In the genomic region with DNA sequence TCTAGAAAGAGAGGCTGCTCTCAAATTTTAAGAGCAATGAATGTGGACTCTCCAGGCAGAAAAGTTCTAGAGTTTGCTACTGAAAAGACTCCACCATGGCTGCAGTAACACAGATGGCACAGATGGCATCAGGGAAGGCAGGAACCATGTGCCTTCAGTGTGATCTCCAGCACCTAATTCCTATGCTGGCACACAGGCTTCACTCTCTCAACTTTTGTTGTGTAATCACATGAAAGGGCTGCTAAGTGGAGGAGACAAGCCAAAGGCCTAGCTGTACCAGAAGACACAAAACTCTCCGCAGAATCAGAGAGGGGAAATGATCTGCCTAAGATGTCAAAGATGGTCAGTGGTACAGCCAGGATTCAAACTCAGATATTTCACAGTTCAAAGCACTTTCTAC, we compare ENCODE assay signal across 27 cellular contexts.
"Had no signal": no experiment of that assay in that cellular context is flagged by ENCODE, and none has a peak within 500 bp of the region (broad histone marks: within the 10 kb centered on the region; RNA-seq: fewer than 3 reads in every experiment).

No MANE protein-coding gene starts in this region.

- H3K27ac Mint-ChIP-seq: activated naive CD4-positive, alpha-beta T cell treated with anti-CD3 and anti-CD28 coated beads for 36 hours; activated naive CD8-positive, alpha-beta T cell treated with anti-CD3 and anti-CD28 coated beads for 36 hours; activated T-helper 1 cell treated with anti-CD3 and anti-CD28 coated beads, Interleukin-12 subunit alpha, Interleukin-12 subunit beta, Interleukin-2, Interleukin-4 antibody, amounts not matched to agents 30 ng/mL and 10 ng/mL and 1 ng/mL, durations not matched to agents 14 hours and 24 hours and 36 hours; memory B cell; neural progenitor cell; T-helper 1 cell treated with Interleukin-12 subunit alpha and Interleukin-12 subunit beta and Interleukin-4 antibody, amounts not matched to agents 30 μg/mL and 1 μg/mL, for 36 hours had no signal

- H3K9me3 Mint-ChIP-seq: activated naive CD4-positive, alpha-beta T cell treated with anti-CD3 and anti-CD28 coated beads for 36 hours; activated naive CD8-positive, alpha-beta T cell treated with anti-CD3 and anti-CD28 coated beads for 36 hours; activated T-helper 1 cell treated with anti-CD3 and anti-CD28 coated beads, Interleukin-12 subunit alpha, Interleukin-12 subunit beta, Interleukin-2, Interleukin-4 antibody, amounts not matched to agents 30 ng/mL and 10 ng/mL and 1 ng/mL, durations not matched to agents 14 hours and 24 hours and 36 hours; memory B cell; naive thymus-derived CD8-positive, alpha-beta T cell; neural progenitor cell; T-helper 1 cell treated with Interleukin-12 subunit alpha and Interleukin-12 subunit beta and Interleukin-4 antibody, amounts not matched to agents 30 μg/mL and 1 μg/mL, for 36 hours had no signal

- H3K36me3 Mint-ChIP-seq: activated naive CD8-positive, alpha-beta T cell treated with anti-CD3 and anti-CD28 coated beads for 36 hours had no signal

- H3K9me3 ChIP-seq: esophagus muscularis mucosa, spleen, suprapubic skin, tibial nerve had no signal

- H3K4me3 Mint-ChIP-seq: activated naive CD4-positive, alpha-beta T cell treated with anti-CD3 and anti-CD28 coated beads for 36 hours; activated naive CD8-positive, alpha-beta T cell treated with anti-CD3 and anti-CD28 coated beads for 36 hours; activated T-helper 1 cell treated with anti-CD3 and anti-CD28 coated beads, Interleukin-12 subunit alpha, Interleukin-12 subunit beta, Interleukin-2, Interleukin-4 antibody, amounts not matched to agents 30 ng/mL and 10 ng/mL and 1 ng/mL, durations not matched to agents 14 hours and 24 hours and 36 hours; memory B cell; naive thymus-derived CD8-positive, alpha-beta T cell; neural progenitor cell; T-helper 1 cell treated with Interleukin-12 subunit alpha and Interleukin-12 subunit beta and Interleukin-4 antibody, amounts not matched to agents 30 μg/mL and 1 μg/mL, for 36 hours had no signal

- H3K36me3 ChIP-seq: neural progenitor cell had no signal

- DNase-seq: activated CD4-positive, alpha-beta T cell treated with anti-CD3 and anti-CD28 coated beads for 4 hours; activated CD4-positive, alpha-beta T cell treated with anti-CD3 and anti-CD28 coated beads, Interleukin-2, amount 50 U/mL, for 4 hours; activated effector memory CD4-positive, alpha-beta T cell treated with anti-CD3 and anti-CD28 coated beads, Interleukin-2, amount 50 U/mL, for 16 hours; activated naive CD4-positive, alpha-beta T cell treated with anti-CD3 and anti-CD28 coated beads for 36 hours; activated naive CD8-positive, alpha-beta T cell treated with anti-CD3 and anti-CD28 coated beads for 36 hours; activated T-cell treated with anti-CD3 and anti-CD28 coated beads for 4 hours; brain microvascular endothelial cell; caudate nucleus; cortex of kidney; glutamatergic neuron; islet precursor cell; midbrain; naive thymus-derived CD8-positive, alpha-beta T cell; occipital lobe; right cardiac atrium; spleen; stimulated activated naive CD4-positive, alpha-beta T cell; T-helper 9 cell had no signal

- H3K27me3 ChIP-seq: brain microvascular endothelial cell, esophagus muscularis mucosa, hepatocyte, neural progenitor cell, spleen, suprapubic skin, tibial nerve had no signal

- H3K4me3 ChIP-seq: esophagus muscularis mucosa, hepatocyte, neural progenitor cell, spleen, suprapubic skin, tibial nerve had no signal

- H3K4me1 ChIP-seq: neural progenitor cell had no signal

- ATAC-seq: naive thymus-derived CD8-positive, alpha-beta T cell had no signal

- H3K27ac ChIP-seq: brain microvascular endothelial cell, esophagus muscularis mucosa, hepatocyte, neural progenitor cell, spleen, suprapubic skin, tibial nerve, VCaP had no signal

- H3K9ac ChIP-seq: neural progenitor cell had no signal

- H3K27me3 Mint-ChIP-seq: activated naive CD8-positive, alpha-beta T cell treated with anti-CD3 and anti-CD28 coated beads for 36 hours; memory B cell; naive thymus-derived CD8-positive, alpha-beta T cell had no signal
